In genomic region chr21:45377866-45378257, GRCh38 we compare ENCODE assay signal across 26 cellular contexts. TPM values are rescaled to one million over a fixed set of nuclear protein-coding genes. Genes with fewer than 3 reads are reported as not detected.
DNase-seq lines count a peak whose midpoint lies in the region; ATAC-seq, FAIRE-seq and TF ChIP-seq lines count a peak whose summit lies in the region.
"Had no signal": no experiment of that assay in that cellular context is flagged by ENCODE, and none has a peak within 500 bp of the region (broad histone marks: within the 10 kb centered on the region; RNA-seq: fewer than 3 reads in every experiment).

No MANE protein-coding gene starts in this region.

- no peak for TF ChIP-seq CTCF in HFFc6 (IDR thresholded peaks at IDR 0.05)
- no peak for TF ChIP-seq CTCF in WTC11 (IDR thresholded peaks at IDR 0.05)
- TF ChIP-seq CTCF in kidney (IDR thresholded peaks at IDR 0.05; ENCODE audit: borderline replicate concordance, extremely low read depth, insufficient read depth) = no peak
- TF ChIP-seq CTCF in endothelial cell (IDR thresholded peaks at IDR 0.05; ENCODE audit: unreplicated experiment) = no peak

- ATAC-seq in WTC11 (no peak), GM21825 (IDR thresholded peaks at IDR 0.05; ENCODE audit: unreplicated experiment) (no peak)
- ATAC-seq: activated T-helper 17 cell treated with anti-CD3 and anti-CD28 coated beads, Interleukin-2, amount 50 U/mL, for 72 hours; K562; left colon; naive thymus-derived CD8-positive, alpha-beta T cell; stimulated activated memory B cell treated with anti-CD40 and anti-IgM and Interleukin-4, amounts not matched to agents 10 μg/mL and 1 μg/mL and 100 μg/mL, for 72 hours had no signal

- H3K36me3 Mint-ChIP-seq in HFFc6 (ENCODE audit: low read depth) (peaks cover 10% of the 10 kb centered on the region), WTC11 (peaks cover 13% of the 10 kb centered on the region), endothelial cell (ENCODE audit: low read depth, unreplicated experiment) (peaks cover 5% of the 10 kb centered on the region)
- H3K36me3 Mint-ChIP-seq: memory B cell; naive thymus-derived CD8-positive, alpha-beta T cell; stimulated activated memory B cell treated with anti-CD40 and anti-IgM and Interleukin-4, amounts not matched to agents 10 μg/mL and 1 μg/mL and 100 μg/mL, for 72 hours had no signal

- peak overlapping the region; percentile 66 for H3K4me3 Mint-ChIP-seq in HFFc6
- no peak overlapping the region for H3K4me3 Mint-ChIP-seq in WTC11
- no peak overlapping the region for H3K4me3 Mint-ChIP-seq in endothelial cell (ENCODE audit: unreplicated experiment)
- H3K4me3 Mint-ChIP-seq: activated T-helper 17 cell treated with anti-CD3 and anti-CD28 coated beads, Interleukin-2, amount 50 U/mL, for 72 hours; CD4-positive, alpha-beta T cell; memory B cell; naive thymus-derived CD8-positive, alpha-beta T cell; stimulated activated memory B cell treated with anti-CD40 and anti-IgM and Interleukin-4, amounts not matched to agents 10 μg/mL and 1 μg/mL and 100 μg/mL, for 72 hours; T-helper 2 cell treated with Interferon-gamma antibody and Interleukin-4, amounts not matched to agents 5 μg/mL and 100 μg/mL, for 36 hours had no signal

- POLR2A ChIA-PET in WTC11 (lab: Charles Lee) = no interaction called here

- no peaks in the 10 kb centered on the region for H3K36me3 ChIP-seq in kidney (ENCODE audit: control insufficient read depth in 1 of 2, insufficient read depth in 2 of 2, low read length in 2 of 2)
- H3K36me3 ChIP-seq: vagina, WERI-Rb-1 had no signal

- no peak overlapping the region for H3K4me3 ChIP-seq in kidney (ENCODE audit: low read length in 2 of 2)
- H3K4me3 ChIP-seq in skin epidermis = no peak overlapping the region
- H3K4me3 ChIP-seq: K562, vagina had no signal

- CTCF ChIA-PET in WTC11 (lab: Charles Lee) = interaction anchor here (0.7 kb wide), 1 partner anchor 20 kb away, joined by 3 read pairs; no protein-coding TSS in a partner anchor

- H3K27me3 Mint-ChIP-seq in HFFc6 (ENCODE audit: insufficient read depth) = peaks cover 11% of the 10 kb centered on the region
- H3K27me3 Mint-ChIP-seq in WTC11 (ENCODE audit: low read depth) = peaks cover 14% of the 10 kb centered on the region
- H3K27me3 Mint-ChIP-seq in endothelial cell (ENCODE audit: unreplicated experiment) = peaks cover 15% of the 10 kb centered on the region

- H3K27ac Mint-ChIP-seq in HFFc6 (peak overlapping the region; percentile 89), WTC11 (peak overlapping the region; percentile 84), endothelial cell (ENCODE audit: unreplicated experiment) (no peak overlapping the region)
- H3K27ac Mint-ChIP-seq: activated T-helper 17 cell treated with anti-CD3 and anti-CD28 coated beads, Interleukin-2, amount 50 U/mL, for 72 hours; CD4-positive, alpha-beta T cell; memory B cell; stimulated activated memory B cell treated with anti-CD40 and anti-IgM and Interleukin-4, amounts not matched to agents 10 μg/mL and 1 μg/mL and 100 μg/mL, for 72 hours; T-helper 2 cell treated with Interferon-gamma antibody and Interleukin-4, amounts not matched to agents 5 μg/mL and 100 μg/mL, for 36 hours had no signal

- H3K4me1 ChIP-seq in kidney (ENCODE audit: control insufficient read depth in 1 of 2, insufficient read depth in 1 of 2, low read depth in 1 of 2, low read length in 2 of 2) = peaks cover 5 to 6% of the 10 kb centered on the region in 2 donors

- intact Hi-C loops in kidney (cut with DNase I) = no loop called here

- DNase-seq in HFFc6 = no peak
- no peak for DNase-seq in WTC11 (ENCODE audit: low spot score)
- DNase-seq in kidney = peak; percentile 15
- no peak for DNase-seq in G401 (ENCODE audit: low spot score)
- DNase-seq in endothelial cell (ENCODE audit: low spot score) = no peak
- DNase-seq: CD4-positive, alpha-beta T cell; DMS 273 treated with DMSO at 0.1 percent for 48 hours; effector memory CD4-positive, alpha-beta T cell; left colon; MM.1S; NCI-H1436; NCI-H524; RPMI8226; SK-N-SH; WERI-Rb-1 had no signal

- in situ Hi-C loops in G401 (cut with HindIII; ENCODE audit: low sequenced_read_pairs) = no loop called here

- H3K9me3 Mint-ChIP-seq in HFFc6 (peaks cover 2% of the 10 kb centered on the region), WTC11 (peaks cover 21% of the 10 kb centered on the region), endothelial cell (ENCODE audit: unreplicated experiment) (no peaks in the 10 kb centered on the region)
- H3K9me3 Mint-ChIP-seq: CD4-positive, alpha-beta T cell; T-helper 2 cell treated with Interferon-gamma antibody and Interleukin-4, amounts not matched to agents 5 μg/mL and 100 μg/mL, for 36 hours had no signal

- no peak overlapping the region for H3K9ac ChIP-seq in kidney (ENCODE audit: low read length in 2 of 2)
- H3K9ac ChIP-seq: SK-N-SH had no signal

- H3K4me1 Mint-ChIP-seq in HFFc6 (ENCODE audit: low read depth) (peaks cover 35% of the 10 kb centered on the region), WTC11 (peaks cover 31% of the 10 kb centered on the region), endothelial cell (ENCODE audit: unreplicated experiment) (peaks cover 15% of the 10 kb centered on the region)
- H3K4me1 Mint-ChIP-seq: stimulated activated memory B cell treated with anti-CD40 and anti-IgM and Interleukin-4, amounts not matched to agents 10 μg/mL and 1 μg/mL and 100 μg/mL, for 72 hours had no signal

- no peak for FAIRE-seq in kidney (lab: Jason Lieb, UNC)
- FAIRE-seq: G401.6, K562 had no signal

- H3K9me3 ChIP-seq in kidney (ENCODE audit: control insufficient read depth in 1 of 2, low read length in 2 of 2) = no peaks in the 10 kb centered on the region
- H3K9me3 ChIP-seq: SK-N-SH, vagina had no signal

- H3K27ac ChIP-seq in kidney (ENCODE audit: low read depth in 2 of 2, low read length in 2 of 2) (peak overlapping the region in 1 of 2 donors; percentile 33), skin epidermis (peak overlapping the region in 13 of 21 experiments; percentile 6 to 80 (median 53))
- H3K27ac ChIP-seq: HL-60, vagina, WERI-Rb-1 had no signal

TF ChIP-seq in WTC11, 78 proteins besides CTCF, POLR2A, EP300 and RAD21:
- no peak for TF ChIP-seq USF2 (CRISPR knock-in tag; IDR thresholded peaks at IDR 0.05)

RNA-seq across cellular contexts. Expression of gene COL18A1, which starts 27.1 kb away (rescaled TPM):
- 10 to 100 TPM; 39.8 to 93.5 (median 86.8) TPM for total RNA-seq in HFFc6 (2021; fragmentation: NEBNext Ultra II Directional; extraction: Animal tissue kit (Norgen Biotek cat#: 25700))
- 231 to 241 TPM (median 231 TPM) in 3 replicates for total RNA-seq in WTC11 (2021)
- total RNA-seq in kidney = 316 TPM
- 150 TPM for polyA plus RNA-seq in kidney (ENCODE audit: insufficient read depth, low read depth, low replicate concordance)
- 353 and 524 TPM in 2 replicates for total RNA-seq in G401 (2014; rRNA removed; shearing (Covaris generic))
- total RNA-seq in endothelial cell (ENCODE audit: unreplicated experiment) = 61.1 TPM
